ENCODE assay signal across 19 cellular contexts in the genomic region with DNA sequence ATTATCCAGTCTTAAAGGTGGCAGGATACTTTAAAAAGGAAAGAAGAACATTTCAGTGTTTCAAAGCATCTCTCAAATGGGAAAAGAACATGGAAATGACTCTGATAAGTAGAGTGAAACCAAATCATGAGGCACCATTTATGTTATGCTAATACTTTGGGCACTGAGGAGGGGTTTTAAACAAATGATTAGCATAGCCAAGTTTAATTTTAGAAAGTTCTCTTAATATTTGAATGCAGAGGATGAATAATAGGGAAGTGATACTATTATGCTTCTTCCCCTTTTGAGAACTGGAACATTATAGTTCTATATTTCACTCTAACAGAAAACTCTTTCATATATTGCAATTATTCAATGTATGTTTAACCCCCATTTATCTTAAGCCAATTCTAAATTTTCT.
DNase-seq lines count a peak whose midpoint lies in the region; ATAC-seq, FAIRE-seq and TF ChIP-seq lines count a peak whose summit lies in the region.
"Had no signal": no experiment of that assay in that cellular context is flagged by ENCODE, and none has a peak within 500 bp of the region (broad histone marks: within the 10 kb centered on the region; RNA-seq: fewer than 3 reads in every experiment).

No MANE protein-coding gene starts in this region.

- no peak for FAIRE-seq in GM12891 (lab: Jason Lieb, UNC)
- FAIRE-seq: islet of Langerhans had no signal

- ATAC-seq in GM19468 (IDR thresholded peaks at IDR 0.05; ENCODE audit: extremely low read depth, unreplicated experiment) (peak; percentile 46), HG02885 (IDR thresholded peaks at IDR 0.05; ENCODE audit: poor library complexity, unreplicated experiment) (peak; percentile 78), HG03575 (IDR thresholded peaks at IDR 0.05; ENCODE audit: extremely low read depth, insufficient number of reproducible peaks, low FRiP score, unreplicated experiment) (peak; percentile 96), sciatic nerve (no peak)
- ATAC-seq: activated CD8-positive, alpha-beta T cell treated with anti-CD3 and anti-CD28 coated beads, Interleukin-2, amount 10 ng/mL, durations not matched to agents 7 days and 5 days; stimulated activated effector memory CD8-positive, alpha-beta T cell treated with anti-CD3 and anti-CD28 coated beads, Interleukin-12 subunit alpha, Interleukin-12 subunit beta, amount 100 ng/mL, for 72 hours had no signal

- no peak for DNase-seq in GM12891 (ENCODE audit: insufficient read length, low spot score)
- no peak for DNase-seq in GOT3 (lab: John Stamatoyannopoulos, UW)
- DNase-seq in sciatic nerve (ENCODE audit: low spot score) = no peak
- no peak for DNase-seq in GF-D8 (lab: John Stamatoyannopoulos, UW)
- DNase-seq in AG08396 (ENCODE audit: low spot score) = no peak
- DNase-seq: activated CD8-positive, alpha-beta T cell treated with anti-CD3 and anti-CD28 coated beads, Interleukin-2, amount 10 ng/mL, durations not matched to agents 7 days and 5 days; activated naive CD4-positive, alpha-beta T cell; DND-41; effector CD4-positive, alpha-beta T cell; foreskin fibroblast; H7; NCI-H1048; stimulated activated CD4-positive, alpha-beta T cell treated with anti-CD3 and anti-CD28 coated beads, Interleukin-2, amount 100 ng/mL, for 24 hours; T-helper 9 cell had no signal

- intact Hi-C loops in sciatic nerve (cut with DNase I) = no loop called here

- no peak for TF ChIP-seq POLR2A in GM12891 (IDR thresholded peaks at IDR 0.05; ENCODE audit: low read depth, low read length)

TF ChIP-seq in GM12891, 5 proteins besides CTCF, POLR2A, EP300 and RAD21:
- TF ChIP-seq POLR2AphosphoS5 (IDR thresholded peaks at IDR 0.05; ENCODE audit: low read depth, low read length) (no peak), SPI1 (IDR thresholded peaks at IDR 0.05; ENCODE audit: low read depth, low read length) (peak; percentile 29; the same call in 1 of the 2 replicates)
